9 cellular contexts compared by ENCODE assay signal in the genomic region with DNA sequence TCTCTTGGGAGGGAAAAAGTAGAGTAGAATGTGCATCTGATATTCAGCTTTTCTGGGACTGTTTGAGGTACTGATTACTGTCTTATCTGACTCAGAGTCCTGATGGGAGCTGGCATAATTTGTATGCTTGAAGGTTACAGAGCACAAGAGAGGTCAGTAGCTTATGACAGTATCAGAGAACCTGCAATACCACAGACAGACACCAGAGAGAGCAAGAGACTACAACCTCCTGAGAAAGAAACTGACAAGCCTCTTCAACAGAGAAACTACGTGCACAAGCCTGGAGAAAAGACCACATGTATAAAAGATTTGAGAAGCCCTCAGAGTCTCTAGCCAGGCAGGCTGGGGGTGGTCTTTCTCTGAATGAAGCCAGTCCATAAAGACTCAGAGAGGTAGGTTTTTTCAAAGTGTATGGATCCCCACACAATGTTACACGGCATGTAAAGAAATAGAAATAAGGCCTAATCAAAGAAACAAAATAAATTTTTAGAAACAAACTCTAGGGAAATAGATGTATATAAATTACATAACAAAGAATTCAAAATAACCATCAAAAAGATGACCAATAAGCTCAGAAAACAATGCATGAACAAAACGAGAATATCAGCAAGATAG.
A peak's percentile ranks its signal among the peaks of the same experiment; 100 is the strongest.
DNase-seq lines count a peak whose midpoint lies in the region; ATAC-seq and TF ChIP-seq lines count a peak whose summit lies in the region.
"Had no signal": no experiment of that assay in that cellular context is flagged by ENCODE, and none has a peak within 500 bp of the region (broad histone marks: within the 10 kb centered on the region; RNA-seq: fewer than 3 reads in every experiment).

No MANE protein-coding gene starts in this region.

- intact Hi-C loops in activated CD4-positive, alpha-beta T cell treated with anti-CD3 and anti-CD28 coated beads, Interleukin-2, amount 10 ng/mL, durations not matched to agents 24 days and 14 days (cut with micrococcal nuclease): no loop called here

- DNase-seq in activated CD4-positive, alpha-beta T cell treated with anti-CD3 and anti-CD28 coated beads, Interleukin-2, amount 10 ng/mL, durations not matched to agents 24 days and 14 days: peak; percentile 52
- DNase-seq in activated CD4-positive, alpha-beta T cell treated with anti-CD3 and anti-CD28 coated beads for 1 hour: no peak
- DNase-seq in NCI-H69 (lab: John Stamatoyannopoulos, UW): peak; percentile 71
- peak; percentile 50 to 57 for DNase-seq in cardiac fibroblast (ENCODE audit: low read depth in 2 of 2)
- DNase-seq in medulla oblongata (ENCODE audit: extremely low spot score): peak; percentile 84
- DNase-seq in activated naive CD8-positive, alpha-beta T cell treated with anti-CD3 and anti-CD28 coated beads for 36 hours: no peak
- no peak for DNase-seq in activated CD4-positive, alpha-beta T cell treated with anti-CD3 and anti-CD28 coated beads, Interleukin-2, amount 50 U/mL, for 1 hour

- no peak overlapping the region for H3K27ac Mint-ChIP-seq in activated CD4-positive, alpha-beta T cell treated with anti-CD3 and anti-CD28 coated beads, Interleukin-2, amount 10 ng/mL, durations not matched to agents 24 days and 14 days
- H3K27ac Mint-ChIP-seq in activated naive CD8-positive, alpha-beta T cell treated with anti-CD3 and anti-CD28 coated beads for 36 hours: no peak overlapping the region
- H3K27ac Mint-ChIP-seq: B cell had no signal

- ATAC-seq in HG03439 (IDR thresholded peaks at IDR 0.05; ENCODE audit: unreplicated experiment): peak; percentile 76

- TF ChIP-seq CTCF in cardiac fibroblast (IDR thresholded peaks at IDR 0.05; ENCODE audit: low read depth, low read length): peak; percentile 66

- no peaks in the 10 kb centered on the region for H3K4me1 Mint-ChIP-seq in activated CD4-positive, alpha-beta T cell treated with anti-CD3 and anti-CD28 coated beads, Interleukin-2, amount 10 ng/mL, durations not matched to agents 24 days and 14 days
- H3K4me1 Mint-ChIP-seq in activated naive CD8-positive, alpha-beta T cell treated with anti-CD3 and anti-CD28 coated beads for 36 hours: no peaks in the 10 kb centered on the region
- H3K4me1 Mint-ChIP-seq: B cell had no signal

- H3K4me3 Mint-ChIP-seq in activated CD4-positive, alpha-beta T cell treated with anti-CD3 and anti-CD28 coated beads, Interleukin-2, amount 10 ng/mL, durations not matched to agents 24 days and 14 days: no peak overlapping the region
- no peak overlapping the region for H3K4me3 Mint-ChIP-seq in activated naive CD8-positive, alpha-beta T cell treated with anti-CD3 and anti-CD28 coated beads for 36 hours
- H3K4me3 Mint-ChIP-seq: B cell had no signal

- no peaks in the 10 kb centered on the region for H3K9me3 Mint-ChIP-seq in activated CD4-positive, alpha-beta T cell treated with anti-CD3 and anti-CD28 coated beads, Interleukin-2, amount 10 ng/mL, durations not matched to agents 24 days and 14 days
- H3K9me3 Mint-ChIP-seq in activated naive CD8-positive, alpha-beta T cell treated with anti-CD3 and anti-CD28 coated beads for 36 hours: peaks cover 7% of the 10 kb centered on the region

- no peak overlapping the region for H3K4me3 ChIP-seq in cardiac fibroblast (replicated peaks in 1 of 2; ENCODE audit: low read depth in 2 of 2, low read length in 2 of 2)

- no peaks in the 10 kb centered on the region for H3K27me3 Mint-ChIP-seq in activated CD4-positive, alpha-beta T cell treated with anti-CD3 and anti-CD28 coated beads, Interleukin-2, amount 10 ng/mL, durations not matched to agents 24 days and 14 days
- H3K27me3 Mint-ChIP-seq in activated naive CD8-positive, alpha-beta T cell treated with anti-CD3 and anti-CD28 coated beads for 36 hours: no peaks in the 10 kb centered on the region
- H3K27me3 Mint-ChIP-seq: B cell had no signal

- H3K36me3 Mint-ChIP-seq in activated CD4-positive, alpha-beta T cell treated with anti-CD3 and anti-CD28 coated beads, Interleukin-2, amount 10 ng/mL, durations not matched to agents 24 days and 14 days (ENCODE audit: low read depth): no peaks in the 10 kb centered on the region
- no peaks in the 10 kb centered on the region for H3K36me3 Mint-ChIP-seq in activated naive CD8-positive, alpha-beta T cell treated with anti-CD3 and anti-CD28 coated beads for 36 hours

Comparison
In these comparisons a context has a peak if more than half of its experiments do, and no peak if none do; other contexts are left out.
1. DNase-seq: peak in activated CD4-positive, alpha-beta T cell treated with anti-CD3 and anti-CD28 coated beads, Interleukin-2, amount 10 ng/mL, durations not matched to agents 24 days and 14 days (single experiment), NCI-H69 (single experiment), cardiac fibroblast (2 of 2) and medulla oblongata (single experiment); none in activated CD4-positive, alpha-beta T cell treated with anti-CD3 and anti-CD28 coated beads for 1 hour (single experiment), activated naive CD8-positive, alpha-beta T cell treated with anti-CD3 and anti-CD28 coated beads for 36 hours (single experiment) and activated CD4-positive, alpha-beta T cell treated with anti-CD3 and anti-CD28 coated beads, Interleukin-2, amount 50 U/mL, for 1 hour (single experiment).